2 cellular contexts compared by ENCODE assay signal in genomic region chr4:150258569-150258968, GRCh38.
TF ChIP-seq lines count a peak whose summit lies in the region.

No MANE protein-coding gene starts in this region.

TF ChIP-seq in HCT116, 20 proteins besides CTCF, POLR2A, EP300 and RAD21 (continued from another document):
- no peak for TF ChIP-seq ZFX (IDR thresholded peaks at IDR 0.05)

TF ChIP-seq in endothelial cell of umbilical vein, 7 proteins besides CTCF, POLR2A, EP300 and RAD21 (continued from another document):
- TF ChIP-seq, protein P1, sequence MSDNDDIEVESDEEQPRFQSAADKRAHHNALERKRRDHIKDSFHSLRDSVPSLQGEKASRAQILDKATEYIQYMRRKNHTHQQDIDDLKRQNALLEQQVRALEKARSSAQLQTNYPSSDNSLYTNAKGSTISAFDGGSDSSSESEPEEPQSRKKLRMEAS (IDR thresholded peaks at IDR 0.05; ENCODE audit: insufficient read depth, insufficient read length), result no peak
